8 cellular contexts compared by ENCODE assay signal in genomic region chr19:3275583-3276340, GRCh38. TPM values are rescaled to one million over a fixed set of nuclear protein-coding genes. Genes with fewer than 3 reads are reported as not detected.
DNase-seq lines count a peak whose midpoint lies in the region; ATAC-seq and FAIRE-seq lines count a peak whose summit lies in the region.

No MANE protein-coding gene starts in this region.

- no peak for FAIRE-seq in urothelium cell line (lab: Jason Lieb, UNC)

- intact Hi-C loops in posterior cingulate gyrus (cut with DNase I), result no loop called here

- no peak for ATAC-seq in HG02970 (IDR thresholded peaks at IDR 0.05; ENCODE audit: low FRiP score, unreplicated experiment)

- peak overlapping the region; percentile 77 for H3K4me3 ChIP-seq in SK-N-MC

- no peaks in the 10 kb centered on the region for H3K36me3 ChIP-seq in SK-N-MC (ENCODE audit: insufficient read depth, low read length)

- H3K9ac ChIP-seq in SK-N-MC (ENCODE audit: insufficient read length), result no peak overlapping the region

- no peaks in the 10 kb centered on the region for H3K9me3 ChIP-seq in SK-N-MC (ENCODE audit: low read depth, low read length)

- peak; percentile 98 for DNase-seq in GM03348 (ENCODE audit: low spot score)
- DNase-seq in M059J (ENCODE audit: low read depth), result peak; percentile 69
- DNase-seq in SK-N-MC (ENCODE audit: low read depth, low spot score), result peak; percentile 73
- DNase-seq in activated naive CD4-positive, alpha-beta T cell treated with Interleukin-2 at 50 U/mL for 16 hours, result peak; percentile 85
- peak; percentile 92 for DNase-seq in glomerular visceral epithelial cell (ENCODE audit: extremely low spot score)
- DNase-seq in posterior cingulate gyrus, result peak in 7 of 10 donors; percentile 27 to 92 (median 72)
- peak; percentile 93 for DNase-seq in urothelium cell line (ENCODE audit: low spot score)

- no peak overlapping the region for H3K27ac ChIP-seq in SK-N-MC

RNA-seq across cellular contexts. Expression of gene CELF5, which starts 51.3 kb away (rescaled TPM):
- total RNA-seq in M059J (2014; rRNA removed; shearing (Covaris generic)), result not detected in 2 replicates
